In genomic region chr18:73552171-73552570, GRCh38 we compare ENCODE assay signal across 9 cellular contexts.
"Had no signal": no experiment of that assay in that cellular context is flagged by ENCODE, and none has a peak within 500 bp of the region (broad histone marks: within the 10 kb centered on the region; RNA-seq: fewer than 3 reads in every experiment).

No MANE protein-coding gene starts in this region.

- H3K9ac ChIP-seq: GM23248 had no signal

- H2AFZ ChIP-seq: GM23248 had no signal

- H3K4me3 ChIP-seq: GM23248, HAP-1, K562 had no signal

- H3K27ac ChIP-seq: GM23248, HL-60 had no signal

- DNase-seq: GM23248, GOT3, H7, HFFc6 had no signal

- ATAC-seq: HCT116, HepG2, K562 had no signal

- H3K4me1 ChIP-seq: HAP-1 had no signal

- H3K9me3 ChIP-seq: HAP-1 had no signal

- H3K36me3 ChIP-seq: HAP-1 had no signal
